Comparison of ENCODE assay signal across 10 cellular contexts in genomic region chr13:111005808-111006494, GRCh38.
DNase-seq lines count a peak whose midpoint lies in the region; ATAC-seq and TF ChIP-seq lines count a peak whose summit lies in the region.
"Had no signal": no experiment of that assay in that cellular context is flagged by ENCODE, and none has a peak within 500 bp of the region (broad histone marks: within the 10 kb centered on the region; RNA-seq: fewer than 3 reads in every experiment).

No MANE protein-coding gene starts in this region.

- H3K27me3 ChIP-seq in fibroblast of lung (ENCODE audit: control insufficient read depth, insufficient read depth, low read length) (no peaks in the 10 kb centered on the region), upper lobe of right lung (no peaks in the 10 kb centered on the region)

- peaks cover 17% of the 10 kb centered on the region for H3K4me1 ChIP-seq in fibroblast of lung (ENCODE audit: control insufficient read depth, extremely low read depth, insufficient read depth, low read length)
- H3K4me1 ChIP-seq in upper lobe of right lung: peaks cover 24% of the 10 kb centered on the region

- H3K36me3 ChIP-seq in fibroblast of lung (ENCODE audit: control insufficient read depth, insufficient read depth, low read length) (no peaks in the 10 kb centered on the region), upper lobe of right lung (no peaks in the 10 kb centered on the region)

- no peaks in the 10 kb centered on the region for H4K20me1 ChIP-seq in fibroblast of lung (ENCODE audit: control insufficient read depth, extremely low read depth, insufficient read depth, low read length)

- peak; percentile 88 to 92 for DNase-seq in SHP77 (lab: John Stamatoyannopoulos, UW)
- peak; percentile 31 to 83 for DNase-seq in fibroblast of lung (ENCODE audit: low read depth in 2 of 2)
- peak; percentile 94 for DNase-seq in myocyte (ENCODE audit: low read depth)
- peak; percentile 64 for DNase-seq in upper lobe of right lung
- no peak for DNase-seq in NCI-H510A (lab: John Stamatoyannopoulos, UW)
- DNase-seq: activated CD4-positive, alpha-beta T cell treated with anti-CD3 and anti-CD28 coated beads, Interleukin-2, amount 10 ng/mL, durations not matched to agents 7 days and 5 days; cerebellar nuclear complex had no signal

- H3K79me2 ChIP-seq in fibroblast of lung (ENCODE audit: control insufficient read depth, insufficient read depth, low read length): no peaks in the 10 kb centered on the region

- H2AFZ ChIP-seq in fibroblast of lung (ENCODE audit: low read length): peak overlapping the region; percentile 61

- no peak overlapping the region for H3K9ac ChIP-seq in fibroblast of lung (ENCODE audit: insufficient read depth, low read length)

- peak overlapping the region; percentile 44 for H3K4me2 ChIP-seq in fibroblast of lung (ENCODE audit: extremely low read depth, insufficient read depth, low read length)

- TF ChIP-seq CTCF in fibroblast of lung (conservative IDR thresholded peaks at IDR 0.05 in 1 of 2, IDR thresholded peaks at IDR 0.05 in 1 of 2; ENCODE audit: low read depth in 1 of 2, low read length in 2 of 2) (no peak), upper lobe of right lung (IDR thresholded peaks at IDR 0.05) (no peak)

- H3K9me3 ChIP-seq in fibroblast of lung (ENCODE audit: control insufficient read depth, insufficient read depth, low read depth, low read length): no peaks in the 10 kb centered on the region
- no peaks in the 10 kb centered on the region for H3K9me3 ChIP-seq in upper lobe of right lung

- H3K27ac ChIP-seq in fibroblast of lung (ENCODE audit: insufficient read depth, low read length) (peak overlapping the region; percentile 91), upper lobe of right lung (peak overlapping the region; percentile 71)

- intact Hi-C loops in upper lobe of right lung (cut with DNase I): no loop called here

- ATAC-seq in upper lobe of right lung (peak; percentile 58), HG03354 (IDR thresholded peaks at IDR 0.05; ENCODE audit: poor library complexity, severe bottlenecking, unreplicated experiment) (no peak), HG03432 (IDR thresholded peaks at IDR 0.05; ENCODE audit: unreplicated experiment) (no peak)
- ATAC-seq: left colon had no signal

- H3K4me3 ChIP-seq in fibroblast of lung (replicated peaks in 1 of 4; ENCODE audit: control extremely low read depth in 1 of 4, insufficient read depth in 1 of 4, low read depth in 3 of 4, low read length in 4 of 4) (no peak overlapping the region), upper lobe of right lung (no peak overlapping the region)
